ENCODE assay signal across 10 cellular contexts in genomic region chr3:165195226-165195625, GRCh38. TPM values are rescaled to one million over a fixed set of nuclear protein-coding genes. Genes with fewer than 3 reads are reported as not detected.
DNase-seq lines count a peak whose midpoint lies in the region; ATAC-seq and TF ChIP-seq lines count a peak whose summit lies in the region.
"Had no signal": no experiment of that assay in that cellular context is flagged by ENCODE, and none has a peak within 500 bp of the region (broad histone marks: within the 10 kb centered on the region; RNA-seq: fewer than 3 reads in every experiment).

No MANE protein-coding gene starts in this region.

- H3K27me3 Mint-ChIP-seq in activated CD8-positive, alpha-beta memory T cell treated with anti-CD3 and anti-CD28 coated beads, Interleukin-2, amount 10 ng/mL, durations not matched to agents 7 days and 5 days, result peaks cover 64% of the 10 kb centered on the region

- peaks cover 3 to 19% of the 10 kb centered on the region in 2 donors for H3K4me1 ChIP-seq in ascending aorta
- peaks cover 23% of the 10 kb centered on the region for H3K4me1 ChIP-seq in stomach smooth muscle (ENCODE audit: control insufficient read depth, insufficient read depth, low read length)

- H3K27ac ChIP-seq in ascending aorta (no peak overlapping the region), stomach smooth muscle (ENCODE audit: low read length) (no peak overlapping the region)

- H3K36me3 Mint-ChIP-seq in activated CD8-positive, alpha-beta memory T cell treated with anti-CD3 and anti-CD28 coated beads, Interleukin-2, amount 10 ng/mL, durations not matched to agents 7 days and 5 days, result peaks cover 2% of the 10 kb centered on the region

- no peak for ATAC-seq in activated CD8-positive, alpha-beta memory T cell treated with anti-CD3 and anti-CD28 coated beads, Interleukin-2, amount 10 ng/mL, durations not matched to agents 7 days and 5 days
- ATAC-seq in left lobe of liver (peak; percentile 28), HG03108 (IDR thresholded peaks at IDR 0.05; ENCODE audit: unreplicated experiment) (no peak)

- H3K36me3 ChIP-seq in ascending aorta (no peaks in the 10 kb centered on the region), stomach smooth muscle (ENCODE audit: control insufficient read depth in 2 of 2, insufficient read depth in 2 of 2, low read length in 2 of 2) (no peaks in the 10 kb centered on the region)

- H3K4me3 ChIP-seq in ascending aorta, result peak overlapping the region; percentile 51 to 67
- H3K4me3 ChIP-seq in stomach smooth muscle (ENCODE audit: low read length in 2 of 2), result peak overlapping the region; percentile 55 to 73

- CTCF ChIA-PET in activated CD8-positive, alpha-beta memory T cell treated with anti-CD3 and anti-CD28 coated beads, Interleukin-2, amount 10 ng/mL, durations not matched to agents 7 days and 5 days (lab: Charles Lee), result no interaction called here

- peak overlapping the region; percentile 54 for H3K27ac Mint-ChIP-seq in activated CD8-positive, alpha-beta memory T cell treated with anti-CD3 and anti-CD28 coated beads, Interleukin-2, amount 10 ng/mL, durations not matched to agents 7 days and 5 days
- H3K27ac Mint-ChIP-seq: activated T-helper 2 cell treated with anti-CD3 and anti-CD28 coated beads, Interferon-gamma antibody, Interleukin-2, Interleukin-4, amounts not matched to agents 10 μg/mL and 5 μg/mL and 100 μg/mL, durations not matched to agents 14 hours and 24 hours and 36 hours had no signal

- H3K9me3 ChIP-seq in ascending aorta (no peaks in the 10 kb centered on the region), stomach smooth muscle (ENCODE audit: control insufficient read depth in 2 of 2, low read length in 2 of 2) (no peaks in the 10 kb centered on the region)

- intact Hi-C loops in ascending aorta (cut with DNase I), result no loop called here

- no peak for DNase-seq in activated CD8-positive, alpha-beta memory T cell treated with anti-CD3 and anti-CD28 coated beads, Interleukin-2, amount 10 ng/mL, durations not matched to agents 7 days and 5 days
- no peak for DNase-seq in activated CD8-positive, alpha-beta memory T cell treated with anti-CD3 and anti-CD28 coated beads, Interleukin-2, amount 50 U/mL, for 48 hours
- DNase-seq in ascending aorta (ENCODE audit: low spot score in 2 of 2) (no peak), left lobe of liver (ENCODE audit: low spot score) (no peak), AG08395 (ENCODE audit: low spot score) (no peak)
- DNase-seq in stimulated activated CD4-positive, alpha-beta T cell treated with anti-CD3 and anti-CD28 coated beads, Interleukin-12 subunit alpha, Interleukin-12 subunit beta, amount 100 ng/mL, for 4 hours, result no peak
- DNase-seq: NCI-H226 had no signal

- peaks cover 2% of the 10 kb centered on the region for H3K4me1 Mint-ChIP-seq in activated CD8-positive, alpha-beta memory T cell treated with anti-CD3 and anti-CD28 coated beads, Interleukin-2, amount 10 ng/mL, durations not matched to agents 7 days and 5 days

- no peaks in the 10 kb centered on the region for H3K9me3 Mint-ChIP-seq in activated CD8-positive, alpha-beta memory T cell treated with anti-CD3 and anti-CD28 coated beads, Interleukin-2, amount 10 ng/mL, durations not matched to agents 7 days and 5 days (ENCODE audit: low read depth)
- H3K9me3 Mint-ChIP-seq: activated T-helper 2 cell treated with anti-CD3 and anti-CD28 coated beads, Interferon-gamma antibody, Interleukin-2, Interleukin-4, amounts not matched to agents 10 μg/mL and 5 μg/mL and 100 μg/mL, durations not matched to agents 14 hours and 24 hours and 36 hours had no signal

- TF ChIP-seq CTCF in ascending aorta (IDR thresholded peaks at IDR 0.05), result no peak

- peak overlapping the region; percentile 42 to 43 for H3K9ac ChIP-seq in stomach smooth muscle (ENCODE audit: low read length in 2 of 2)

- no peak overlapping the region for H3K4me3 Mint-ChIP-seq in activated CD8-positive, alpha-beta memory T cell treated with anti-CD3 and anti-CD28 coated beads, Interleukin-2, amount 10 ng/mL, durations not matched to agents 7 days and 5 days

- H3K27me3 ChIP-seq in ascending aorta (peaks cover 3% of the 10 kb centered on the region), stomach smooth muscle (ENCODE audit: control insufficient read depth in 1 of 2, insufficient read depth in 2 of 2, low read length in 2 of 2) (peaks cover 39% of the 10 kb centered on the region in 2 donors)

RNA-seq across cellular contexts. Expression of gene SLITRK3, which starts 1.0 kb away (rescaled TPM):
- not detected for total RNA-seq in activated CD8-positive, alpha-beta memory T cell treated with anti-CD3 and anti-CD28 coated beads, Interleukin-2, amount 10 ng/mL, durations not matched to agents 7 days and 5 days
- not detected for total RNA-seq in ascending aorta
- total RNA-seq in left lobe of liver, result 0.18 TPM
- total RNA-seq: activated T-helper 2 cell treated with anti-CD3 and anti-CD28 coated beads, Interferon-gamma antibody, Interleukin-2, Interleukin-4, amounts not matched to agents 10 μg/mL and 5 μg/mL and 100 μg/mL, durations not matched to agents 14 hours and 24 hours and 36 hours had no signal
